In genomic region chr5:151155149-151155776, GRCh38 we compare ENCODE assay signal across 8 cellular contexts. TPM values are rescaled to one million over a fixed set of nuclear protein-coding genes. Genes with fewer than 3 reads are reported as not detected.
A peak's percentile ranks its signal among the peaks of the same experiment; 100 is the strongest.
DNase-seq lines count a peak whose midpoint lies in the region; ATAC-seq and TF ChIP-seq lines count a peak whose summit lies in the region.

No MANE protein-coding gene starts in this region.

- H3K9me3 Mint-ChIP-seq in glutamatergic neuron (ENCODE audit: unreplicated experiment), result peaks cover 8% of the 10 kb centered on the region

- ATAC-seq in GM19035 (IDR thresholded peaks at IDR 0.05; ENCODE audit: unreplicated experiment), result peak; percentile 29
- ATAC-seq in HG03432 (IDR thresholded peaks at IDR 0.05; ENCODE audit: unreplicated experiment), result peak; percentile 33

- H3K27ac Mint-ChIP-seq in glutamatergic neuron (ENCODE audit: unreplicated experiment), result no peak overlapping the region

- no peak for TF ChIP-seq CTCF in glutamatergic neuron (IDR thresholded peaks at IDR 0.05; ENCODE audit: partially characterized antibody, unreplicated experiment)

- no peaks in the 10 kb centered on the region for H3K36me3 Mint-ChIP-seq in glutamatergic neuron (ENCODE audit: unreplicated experiment)

- H3K27me3 Mint-ChIP-seq in glutamatergic neuron (ENCODE audit: unreplicated experiment), result peaks cover 2% of the 10 kb centered on the region

- H3K4me3 Mint-ChIP-seq in glutamatergic neuron (ENCODE audit: unreplicated experiment), result peak overlapping the region; percentile 95

- peaks cover 41% of the 10 kb centered on the region for H3K4me1 Mint-ChIP-seq in glutamatergic neuron (ENCODE audit: low read depth, unreplicated experiment)

- DNase-seq in activated T-cell treated with anti-CD3 and anti-CD28 coated beads for 24 hours (ENCODE audit: low read depth) (peak; percentile 51), glutamatergic neuron (no peak), NCI-H1417 treated with DMSO at 0.1 percent for 48 hours (lab: John Stamatoyannopoulos, UW) (no peak), NCI-H82 (lab: John Stamatoyannopoulos, UW) (no peak), COLO668 (lab: John Stamatoyannopoulos, UW; ENCODE audit: unreplicated experiment) (no peak)
- DNase-seq in stimulated activated naive CD4-positive, alpha-beta T cell treated with Interleukin-2 at 50 U/mL for 16 hours (lab: John Stamatoyannopoulos, UW), result peak; percentile 34

RNA-seq across cellular contexts. Expression of gene ANXA6, which starts 2.3 kb away (rescaled TPM):
- 143 TPM for total RNA-seq in glutamatergic neuron (ENCODE audit: unreplicated experiment)

Comparison
In these comparisons a context has a peak if more than half of its experiments do, and no peak if none do; other contexts are left out.
1. DNase-seq: peak in activated T-cell treated with anti-CD3 and anti-CD28 coated beads for 24 hours (single experiment) and stimulated activated naive CD4-positive, alpha-beta T cell treated with Interleukin-2 at 50 U/mL for 16 hours (single experiment); none in glutamatergic neuron (single experiment), NCI-H1417 treated with DMSO at 0.1 percent for 48 hours (single experiment), NCI-H82 (single experiment) and COLO668 (single experiment).